ENCODE assay signal across 11 cellular contexts in genomic region chr1:169326644-169327316, GRCh38. TPM values are rescaled to one million over a fixed set of nuclear protein-coding genes. Genes with fewer than 3 reads are reported as not detected.
DNase-seq lines count a peak whose midpoint lies in the region; ATAC-seq and TF ChIP-seq lines count a peak whose summit lies in the region.
"Had no signal": no experiment of that assay in that cellular context is flagged by ENCODE, and none has a peak within 500 bp of the region (broad histone marks: within the 10 kb centered on the region; RNA-seq: fewer than 3 reads in every experiment).

No MANE protein-coding gene starts in this region.

- CTCF ChIA-PET in activated CD4-positive, alpha-beta T cell treated with anti-CD3 and anti-CD28 coated beads, Interleukin-2, amount 10 ng/mL, durations not matched to agents 7 days and 5 days (lab: Charles Lee): interaction anchor here (0.5 to 1.9 kb wide), 3 partner anchors 13 to 598 kb away, joined by 3 to 4 read pairs (median 4); partner anchors contain the start of gene DPT

- H3K4me3 Mint-ChIP-seq in activated CD4-positive, alpha-beta T cell treated with anti-CD3 and anti-CD28 coated beads, Interleukin-2, amount 10 ng/mL, durations not matched to agents 7 days and 5 days: no peak overlapping the region
- H3K4me3 Mint-ChIP-seq: T-helper 1 cell treated with Interleukin-12 subunit alpha and Interleukin-12 subunit beta and Interleukin-4 antibody, amounts not matched to agents 30 μg/mL and 1 μg/mL, for 36 hours had no signal

- H3K27ac Mint-ChIP-seq in activated CD4-positive, alpha-beta T cell treated with anti-CD3 and anti-CD28 coated beads, Interleukin-2, amount 10 ng/mL, durations not matched to agents 7 days and 5 days: no peak overlapping the region
- H3K27ac Mint-ChIP-seq: T-helper 1 cell treated with Interleukin-12 subunit alpha and Interleukin-12 subunit beta and Interleukin-4 antibody, amounts not matched to agents 30 μg/mL and 1 μg/mL, for 36 hours had no signal

- H3K4me3 ChIP-seq in fibroblast of mammary gland (ENCODE audit: control insufficient read depth, low read depth, low read length): no peak overlapping the region
- H3K4me3 ChIP-seq: heart left ventricle had no signal

- H3K4me1 Mint-ChIP-seq in activated CD4-positive, alpha-beta T cell treated with anti-CD3 and anti-CD28 coated beads, Interleukin-2, amount 10 ng/mL, durations not matched to agents 7 days and 5 days: peaks cover 10% of the 10 kb centered on the region

- no peak for TF ChIP-seq CTCF in fibroblast of mammary gland (conservative IDR thresholded peaks at IDR 0.05; ENCODE audit: control insufficient read depth, insufficient read depth, low read depth, low read length)

- POLR2A ChIA-PET in activated CD4-positive, alpha-beta T cell treated with anti-CD3 and anti-CD28 coated beads, Interleukin-2, amount 10 ng/mL, durations not matched to agents 7 days and 5 days (lab: Charles Lee): no interaction called here

- peak; percentile 92 for ATAC-seq in GM18502 (IDR thresholded peaks at IDR 0.05; ENCODE audit: poor library complexity, unreplicated experiment)
- ATAC-seq in GM21723 (IDR thresholded peaks at IDR 0.05; ENCODE audit: unreplicated experiment): peak; percentile 89
- ATAC-seq: heart left ventricle had no signal

- H3K9me3 Mint-ChIP-seq in activated CD4-positive, alpha-beta T cell treated with anti-CD3 and anti-CD28 coated beads, Interleukin-2, amount 10 ng/mL, durations not matched to agents 7 days and 5 days: peaks cover 14% of the 10 kb centered on the region

- peaks cover 7% of the 10 kb centered on the region for H3K36me3 Mint-ChIP-seq in activated CD4-positive, alpha-beta T cell treated with anti-CD3 and anti-CD28 coated beads, Interleukin-2, amount 10 ng/mL, durations not matched to agents 7 days and 5 days (ENCODE audit: low read depth)

- peak; percentile 66 for DNase-seq in HT1080 (ENCODE audit: low read depth)
- peak; percentile 56 for DNase-seq in fibroblast of mammary gland (ENCODE audit: low read depth)
- no peak for DNase-seq in NCI-H2227 (lab: John Stamatoyannopoulos, UW; ENCODE audit: unreplicated experiment)
- no peak for DNase-seq in T1000 (lab: John Stamatoyannopoulos, UW)
- no peak for DNase-seq in activated CD4-positive, alpha-beta T cell treated with anti-CD3 and anti-CD28 coated beads, Interleukin-2, amount 10 ng/mL, durations not matched to agents 7 days and 5 days
- DNase-seq in HT-29 (ENCODE audit: low spot score): no peak
- DNase-seq: heart left ventricle; stimulated activated CD4-positive, alpha-beta T cell treated with anti-CD3 and anti-CD28 coated beads, Interleukin-15, amount 100 ng/mL, for 24 hours had no signal

- no peaks in the 10 kb centered on the region for H3K27me3 Mint-ChIP-seq in activated CD4-positive, alpha-beta T cell treated with anti-CD3 and anti-CD28 coated beads, Interleukin-2, amount 10 ng/mL, durations not matched to agents 7 days and 5 days

RNA-seq across cellular contexts. Expression of gene NME7, which starts 40.8 kb away (rescaled TPM):
- 21.0 and 30.0 TPM in 2 replicates for total RNA-seq in HT1080 (2014; rRNA removed; shearing (Covaris generic))
- polyA plus RNA-seq in HT1080 (2015; cell fraction: cytosol; rRNA removed): 60.7 and 82.9 TPM in 2 replicates
- 44.1 and 81.8 TPM in 2 replicates for polyA plus RNA-seq in HT1080 (2015; cell fraction: nucleus; rRNA removed)
- total RNA-seq in activated CD4-positive, alpha-beta T cell treated with anti-CD3 and anti-CD28 coated beads, Interleukin-2, amount 10 ng/mL, durations not matched to agents 7 days and 5 days: 10 to 100 TPM; 16.6 to 16.9 TPM
- total RNA-seq in HT-29 (2014; rRNA removed; shearing (Covaris generic)): 4.9 and 7.1 TPM in 2 replicates

RNA-seq across cellular contexts. Expression of gene BLZF1, which starts 41.2 kb away (rescaled TPM):
- total RNA-seq in HT1080 (2014; rRNA removed; shearing (Covaris generic)): 26.4 and 31.3 TPM in 2 replicates
- 31.5 and 35.8 TPM in 2 replicates for polyA plus RNA-seq in HT1080 (2015; cell fraction: cytosol; rRNA removed)
- 59.9 and 66.9 TPM in 2 replicates for polyA plus RNA-seq in HT1080 (2015; cell fraction: nucleus; rRNA removed)
- 10 to 100 TPM; 23.9 to 24.9 TPM for total RNA-seq in activated CD4-positive, alpha-beta T cell treated with anti-CD3 and anti-CD28 coated beads, Interleukin-2, amount 10 ng/mL, durations not matched to agents 7 days and 5 days
- total RNA-seq in HT-29 (2014; rRNA removed; shearing (Covaris generic)): 6.9 and 8.4 TPM in 2 replicates

Comparison
In these comparisons a context has a peak if more than half of its experiments do, and no peak if none do; other contexts are left out.
1. DNase-seq: peak in HT1080 (single experiment) and fibroblast of mammary gland (single experiment); none in NCI-H2227 (single experiment), T1000 (single experiment), activated CD4-positive, alpha-beta T cell treated with anti-CD3 and anti-CD28 coated beads, Interleukin-2, amount 10 ng/mL, durations not matched to agents 7 days and 5 days (single experiment) and HT-29 (single experiment).